Comparison of ENCODE assay signal across 14 cellular contexts in genomic region chr16:67179421-67180080, GRCh38. TPM values are rescaled to one million over a fixed set of nuclear protein-coding genes. Genes with fewer than 3 reads are reported as not detected.
DNase-seq lines count a peak whose midpoint lies in the region; ATAC-seq and TF ChIP-seq lines count a peak whose summit lies in the region.
"Had no signal": no experiment of that assay in that cellular context is flagged by ENCODE, and none has a peak within 500 bp of the region (broad histone marks: within the 10 kb centered on the region; RNA-seq: fewer than 3 reads in every experiment).

No MANE protein-coding gene starts in this region.

- H3K36me3 ChIP-seq in BE2C (no peaks in the 10 kb centered on the region), OCI-LY3 (replicated peaks; ENCODE audit: low read depth, low read length) (peaks cover 16% of the 10 kb centered on the region)
- H3K36me3 ChIP-seq: colonic mucosa, pancreas had no signal

- H3K4me3 ChIP-seq in BE2C (ENCODE audit: low read depth, low read length) (no peak overlapping the region), OCI-LY3 (ENCODE audit: low read length) (no peak overlapping the region), epithelial cell of proximal tubule (ENCODE audit: low read depth, low read length) (no peak overlapping the region)
- H3K4me3 ChIP-seq: colonic mucosa had no signal

- no peak overlapping the region for H3K4me2 ChIP-seq in OCI-LY3 (ENCODE audit: low read length)

- H3K27me3 ChIP-seq in BE2C (no peaks in the 10 kb centered on the region), OCI-LY3 (ENCODE audit: low read depth, low read length) (no peaks in the 10 kb centered on the region)
- H3K27me3 ChIP-seq: colonic mucosa, pancreas had no signal

- no peaks in the 10 kb centered on the region; the same call in 1 of the 2 replicates for H4K20me1 ChIP-seq in OCI-LY3 (ENCODE audit: insufficient read depth, low read length)

- no peak overlapping the region for H3K9ac ChIP-seq in OCI-LY3 (ENCODE audit: low read length)

- no peak overlapping the region for H3K4me3 Mint-ChIP-seq in T-helper 17 cell
- H3K4me3 Mint-ChIP-seq in activated T-cell treated with anti-CD3 and anti-CD28 coated beads, Interleukin-2, amount 50 U/mL, for 4 hours, result no peak overlapping the region

- DNase-seq in BE2C (no peak), GM10266 (ENCODE audit: extremely low spot score) (no peak), epithelial cell of proximal tubule (ENCODE audit: low read depth) (no peak), hypothalamus (lab: John Stamatoyannopoulos, UW) (no peak), T-helper 17 cell (no peak), CD1c-positive myeloid dendritic cell (ENCODE audit: extremely low spot score) (no peak)
- DNase-seq in activated T-cell treated with anti-CD3 and anti-CD28 coated beads, Interleukin-2, amount 50 U/mL, for 4 hours, result no peak
- DNase-seq: activated naive CD4-positive, alpha-beta T cell treated with anti-CD3 and anti-CD28 coated beads for 36 hours; colonic mucosa; left ventricle myocardium inferior; NCI-H1048; stimulated activated CD4-positive, alpha-beta T cell treated with anti-CD3 and anti-CD28 coated beads, Interleukin-4, amount 100 ng/mL, for 24 hours had no signal

- TF ChIP-seq CTCF in BE2C (IDR thresholded peaks at IDR 0.05; ENCODE audit: low read depth, low read length) (peak; percentile 35), GM10266 (IDR thresholded peaks at IDR 0.05; ENCODE audit: control insufficient read depth, insufficient read depth, low read depth, missing control alignments) (peak; percentile 30), OCI-LY3 (IDR thresholded peaks at IDR 0.05; ENCODE audit: low read depth, low read length) (peak; percentile 46), epithelial cell of proximal tubule (conservative IDR thresholded peaks at IDR 0.05; ENCODE audit: low read depth, low read length) (peak; percentile 28)

- no peak for ATAC-seq in T-helper 17 cell
- ATAC-seq in activated T-cell treated with anti-CD3 and anti-CD28 coated beads, Interleukin-2, amount 50 U/mL, for 4 hours, result no peak
- ATAC-seq: pancreas had no signal

- peaks cover 16% of the 10 kb centered on the region for H3K27me3 Mint-ChIP-seq in T-helper 17 cell
- H3K27me3 Mint-ChIP-seq in activated T-cell treated with anti-CD3 and anti-CD28 coated beads, Interleukin-2, amount 50 U/mL, for 4 hours (ENCODE audit: low read depth), result peaks cover 6% of the 10 kb centered on the region

- no peak overlapping the region for H3K27ac ChIP-seq in OCI-LY3 (ENCODE audit: low read length)
- H3K27ac ChIP-seq: left ventricle myocardium inferior had no signal

- H3K4me1 ChIP-seq in BE2C, result peaks cover 4% of the 10 kb centered on the region; the same call in 1 of the 2 replicates
- peaks cover 20% of the 10 kb centered on the region; the same call in 1 of the 2 replicates for H3K4me1 ChIP-seq in OCI-LY3 (ENCODE audit: low read length)

- no peak overlapping the region for H3K27ac Mint-ChIP-seq in T-helper 17 cell
- H3K27ac Mint-ChIP-seq: activated naive CD4-positive, alpha-beta T cell treated with anti-CD3 and anti-CD28 coated beads for 36 hours had no signal

- peaks cover 14% of the 10 kb centered on the region for H3K4me1 Mint-ChIP-seq in T-helper 17 cell
- H3K4me1 Mint-ChIP-seq in activated T-cell treated with anti-CD3 and anti-CD28 coated beads, Interleukin-2, amount 50 U/mL, for 4 hours (ENCODE audit: low read depth), result peaks cover 7% of the 10 kb centered on the region

- H3K36me3 Mint-ChIP-seq in T-helper 17 cell (ENCODE audit: low read depth), result no peaks in the 10 kb centered on the region
- no peaks in the 10 kb centered on the region for H3K36me3 Mint-ChIP-seq in activated T-cell treated with anti-CD3 and anti-CD28 coated beads, Interleukin-2, amount 50 U/mL, for 4 hours (ENCODE audit: insufficient read depth)

- peaks cover 13% of the 10 kb centered on the region for H3K79me2 ChIP-seq in OCI-LY3 (ENCODE audit: low read length)

- no peaks in the 10 kb centered on the region for H3K9me3 Mint-ChIP-seq in activated T-cell treated with anti-CD3 and anti-CD28 coated beads, Interleukin-2, amount 50 U/mL, for 4 hours
- H3K9me3 Mint-ChIP-seq: activated naive CD4-positive, alpha-beta T cell treated with anti-CD3 and anti-CD28 coated beads for 36 hours had no signal

- H2AFZ ChIP-seq in OCI-LY3 (ENCODE audit: low read depth, low read length), result no peak overlapping the region

- no peaks in the 10 kb centered on the region for H3K9me3 ChIP-seq in BE2C
- H3K9me3 ChIP-seq in OCI-LY3 (ENCODE audit: insufficient read depth, low read length), result no peaks in the 10 kb centered on the region
- no peaks in the 10 kb centered on the region for H3K9me3 ChIP-seq in T-helper 17 cell (ENCODE audit: control insufficient read depth, low read length, poor library complexity, severe bottlenecking)
- H3K9me3 ChIP-seq: colonic mucosa, left ventricle myocardium inferior, pancreas had no signal

RNA-seq across cellular contexts. Expression of gene MATCAP1, which starts 4.2 kb away (rescaled TPM):
- polyA plus RNA-seq in BE2C (2012; ENCODE audit: insufficient read depth, insufficient read length, low read depth), result 90.9 TPM
- total RNA-seq in epithelial cell of proximal tubule (5.1 and 11.4 TPM in 2 replicates), T-helper 17 cell (10 to 100 TPM; 16.0 to 19.7 TPM)
- total RNA-seq in activated T-cell treated with anti-CD3 and anti-CD28 coated beads, Interleukin-2, amount 50 U/mL, for 4 hours, result 10 to 100 TPM; 10.1 to 15.5 (median 14.7) TPM

RNA-seq across cellular contexts. Expression of gene NOL3, which starts 9.2 kb away (rescaled TPM):
- 90.0 TPM for polyA plus RNA-seq in BE2C (2012; ENCODE audit: insufficient read depth, insufficient read length, low read depth)
- total RNA-seq in epithelial cell of proximal tubule, result 12.5 and 39.4 TPM in 2 replicates
- 1 to 10 TPM; 4.3 to 5.5 TPM for total RNA-seq in T-helper 17 cell
- total RNA-seq in activated T-cell treated with anti-CD3 and anti-CD28 coated beads, Interleukin-2, amount 50 U/mL, for 4 hours, result 1 to 10 TPM in 2 of 3 donors, under 1 TPM in 1; 0.99 to 3.7 (median 1.4) TPM

RNA-seq across cellular contexts. Expression of gene EXOC3L1, which starts 10.4 kb away (rescaled TPM):
- 7.7 TPM for polyA plus RNA-seq in BE2C (2012; ENCODE audit: insufficient read depth, insufficient read length, low read depth)
- total RNA-seq in epithelial cell of proximal tubule, result 1.2 TPM in 1 of 2 replicates, not detected in the other
- total RNA-seq in T-helper 17 cell, result not detected
- not detected for total RNA-seq in activated T-cell treated with anti-CD3 and anti-CD28 coated beads, Interleukin-2, amount 50 U/mL, for 4 hours
- total RNA-seq: activated naive CD4-positive, alpha-beta T cell treated with anti-CD3 and anti-CD28 coated beads for 36 hours had no signal

RNA-seq across cellular contexts. Expression of gene E2F4, which starts 12.4 kb away (rescaled TPM):
- polyA plus RNA-seq in BE2C (2012; ENCODE audit: insufficient read depth, insufficient read length, low read depth), result 278 TPM
- total RNA-seq in epithelial cell of proximal tubule, result 78.9 and 108 TPM in 2 replicates
- total RNA-seq in T-helper 17 cell, result 10 to 100 TPM; 64.6 to 75.1 TPM
- 100 to 1,000 TPM; 195 to 201 (median 198) TPM for total RNA-seq in activated T-cell treated with anti-CD3 and anti-CD28 coated beads, Interleukin-2, amount 50 U/mL, for 4 hours

RNA-seq across cellular contexts. Expression of gene HSF4, which starts 15.0 kb away (rescaled TPM):
- 37.1 TPM for polyA plus RNA-seq in BE2C (2012; ENCODE audit: insufficient read depth, insufficient read length, low read depth)
- 0.14 and 0.63 TPM in 2 replicates for total RNA-seq in epithelial cell of proximal tubule
- total RNA-seq in T-helper 17 cell, result 10 to 100 TPM; 54.5 to 80.9 TPM
- 1 to 10 TPM; 2.8 to 6.1 (median 4.0) TPM for total RNA-seq in activated T-cell treated with anti-CD3 and anti-CD28 coated beads, Interleukin-2, amount 50 U/mL, for 4 hours
